ENCODE assay signal across 15 cellular contexts in genomic region chr3:189908646-189909045, GRCh38.
DNase-seq lines count a peak whose midpoint lies in the region; ATAC-seq and TF ChIP-seq lines count a peak whose summit lies in the region.
"Had no signal": no experiment of that assay in that cellular context is flagged by ENCODE, and none has a peak within 500 bp of the region (broad histone marks: within the 10 kb centered on the region; RNA-seq: fewer than 3 reads in every experiment).

No MANE protein-coding gene starts in this region.

- H3K4me3 ChIP-seq in SK-N-SH (ENCODE audit: low read depth in 2 of 2, low read length in 1 of 2) (no peak overlapping the region), fibroblast of pulmonary artery (replicated peaks; ENCODE audit: low read depth, low read length) (no peak overlapping the region), smooth muscle cell (no peak overlapping the region), OCI-LY7 (ENCODE audit: low read depth, low read length, poor library complexity, severe bottlenecking) (no peak overlapping the region)
- H3K4me3 ChIP-seq: spleen, upper lobe of left lung had no signal

- CTCF ChIA-PET in SK-N-SH (lab: Yijun Ruan, JAX) = no interaction called here
- CTCF ChIA-PET in OCI-LY7 (lab: Charles Lee; ENCODE audit: unreplicated experiment) = no interaction called here

- TF ChIP-seq CTCF in SK-N-SH (IDR thresholded peaks at IDR 0.05) = no peak
- no peak for TF ChIP-seq CTCF in fibroblast of pulmonary artery (IDR thresholded peaks at IDR 0.05; ENCODE audit: low read length, missing control alignments)
- TF ChIP-seq CTCF in smooth muscle cell (IDR thresholded peaks at IDR 0.05; ENCODE audit: borderline replicate concordance, insufficient read depth, poor library complexity, severe bottlenecking) = no peak
- TF ChIP-seq CTCF in OCI-LY7 (conservative IDR thresholded peaks at IDR 0.05; ENCODE audit: low read length) = no peak

- TF ChIP-seq RAD21 in SK-N-SH (IDR thresholded peaks at IDR 0.05; ENCODE audit: low read length) = no peak

- H3F3A ChIP-seq in SK-N-SH (replicated peaks; ENCODE audit: insufficient read depth) = no peaks in the 10 kb centered on the region
- no peaks in the 10 kb centered on the region for H3F3A ChIP-seq in smooth muscle cell (ENCODE audit: low read depth)

- H4K20me1 ChIP-seq in SK-N-SH (ENCODE audit: insufficient read depth) = no peaks in the 10 kb centered on the region
- no peaks in the 10 kb centered on the region for H4K20me1 ChIP-seq in smooth muscle cell (ENCODE audit: low read depth)
- H4K20me1 ChIP-seq in OCI-LY7 (ENCODE audit: insufficient read depth, low read length) = no peaks in the 10 kb centered on the region

- TF ChIP-seq EP300 in SK-N-SH (IDR thresholded peaks at IDR 0.05; ENCODE audit: borderline replicate concordance in 1 of 2, low read depth in 1 of 2, low read length in 1 of 2) = no peak

- no peaks in the 10 kb centered on the region for H3K79me2 ChIP-seq in SK-N-SH (ENCODE audit: insufficient read depth)
- H3K79me2 ChIP-seq in smooth muscle cell (ENCODE audit: low read depth) = no peaks in the 10 kb centered on the region
- no peaks in the 10 kb centered on the region for H3K79me2 ChIP-seq in OCI-LY7 (ENCODE audit: insufficient read depth, low read depth, low read length)

- H3K9me2 ChIP-seq in SK-N-SH (no peaks in the 10 kb centered on the region), OCI-LY7 (ENCODE audit: insufficient read depth, low read length) (no peaks in the 10 kb centered on the region)

- BruUV-seq in OCI-LY7 (replicated peaks; lab: Mats Ljungman, UMichigan) = no TSS peak

- H3K27ac ChIP-seq in SK-N-SH (ENCODE audit: low read depth in 2 of 2, low read length in 1 of 2) = no peak overlapping the region; a peak in 1 of 4 replicates
- H3K27ac ChIP-seq in smooth muscle cell (ENCODE audit: low read depth) = peak overlapping the region; percentile 68
- H3K27ac ChIP-seq in OCI-LY7 (ENCODE audit: low read depth, low read length, poor library complexity, severe bottlenecking) = no peak overlapping the region
- H3K27ac ChIP-seq: 22Rv1, KMS-11, spleen, upper lobe of left lung had no signal

- no peaks in the 10 kb centered on the region for H3K36me3 ChIP-seq in SK-N-SH (replicated peaks in 1 of 2; ENCODE audit: control insufficient read depth in 1 of 2, insufficient read depth in 2 of 2, low read length in 1 of 2)
- no peaks in the 10 kb centered on the region for H3K36me3 ChIP-seq in smooth muscle cell (ENCODE audit: low read depth)
- H3K36me3 ChIP-seq in OCI-LY7 (ENCODE audit: insufficient read depth, low read length) = no peaks in the 10 kb centered on the region
- H3K36me3 ChIP-seq: spleen, upper lobe of left lung had no signal

- no peaks in the 10 kb centered on the region for H3K27me3 ChIP-seq in SK-N-SH (ENCODE audit: insufficient read depth)
- no peaks in the 10 kb centered on the region for H3K27me3 ChIP-seq in smooth muscle cell (ENCODE audit: low read depth)
- H3K27me3 ChIP-seq: spleen, upper lobe of left lung had no signal

- H3K4me1 ChIP-seq in SK-N-SH (ENCODE audit: control insufficient read depth in 1 of 2, insufficient read depth in 2 of 2, low read depth in 1 of 2, low read length in 1 of 2) (peaks cover 0 to 10% of the 10 kb centered on the region in 2 experiments; a peak in 1 of 4 replicates), smooth muscle cell (ENCODE audit: low read depth) (peaks cover 6% of the 10 kb centered on the region), OCI-LY7 (ENCODE audit: insufficient read depth, low read length, poor library complexity, severe bottlenecking) (no peaks in the 10 kb centered on the region)
- H3K4me1 ChIP-seq: spleen, upper lobe of left lung had no signal

- intact Hi-C loops in OCI-LY7 (cut with micrococcal nuclease; ENCODE audit: unreplicated experiment) = no loop called here

- DNase-seq in SK-N-SH (no peak), SW 1271 (lab: John Stamatoyannopoulos, UW) (peak; percentile 26 to 73), fibroblast of pulmonary artery (ENCODE audit: low read depth) (peak; percentile 76), smooth muscle cell (lab: John Stamatoyannopoulos, UW; ENCODE audit: unreplicated experiment) (no peak), NCI-H69 (lab: John Stamatoyannopoulos, UW) (no peak), NCI-H2081 treated with DMSO at 0.1 percent for 48 hours (lab: John Stamatoyannopoulos, UW) (no peak), OCI-LY7 (ENCODE audit: low spot score) (no peak)
- DNase-seq: activated effector memory CD4-positive, alpha-beta T cell treated with Interleukin-2 at 50 U/mL for 16 hours; left colon; NCI-H2081; spleen; upper lobe of left lung had no signal

- H3K9me3 ChIP-seq in SK-N-SH (no peaks in the 10 kb centered on the region), smooth muscle cell (replicated peaks; ENCODE audit: low read depth) (no peaks in the 10 kb centered on the region), OCI-LY7 (ENCODE audit: low read length) (no peaks in the 10 kb centered on the region)
- H3K9me3 ChIP-seq: spleen, upper lobe of left lung had no signal

- POLR2A ChIA-PET in SK-N-SH (lab: Yijun Ruan, JAX) = no interaction called here
- POLR2A ChIA-PET in OCI-LY7 (lab: Charles Lee) = interaction anchor here (0.6 kb wide), 1 partner anchor 33 kb away, joined by 3 read pairs; no protein-coding TSS in a partner anchor

- no peak for ATAC-seq in SK-N-SH treated with all-trans-retinoic acid at 6 μM for 48 hours
- ATAC-seq: left colon had no signal

- peak overlapping the region; percentile 56 for H3K4me2 ChIP-seq in SK-N-SH
- H3K4me2 ChIP-seq in smooth muscle cell = peak overlapping the region; percentile 51
- H3K4me2 ChIP-seq in OCI-LY7 (ENCODE audit: low read length) = no peak overlapping the region
- H3K4me2 ChIP-seq: KMS-11 had no signal

- peak overlapping the region; percentile 52; the same call in 1 of the 2 replicates for H2AFZ ChIP-seq in SK-N-SH (ENCODE audit: low read depth)
- no peak overlapping the region for H2AFZ ChIP-seq in smooth muscle cell (ENCODE audit: low read depth)
- H2AFZ ChIP-seq in OCI-LY7 (ENCODE audit: low read length) = no peak overlapping the region

- H3K9ac ChIP-seq in SK-N-SH = no peak overlapping the region
- H3K9ac ChIP-seq in smooth muscle cell (ENCODE audit: low read depth) = no peak overlapping the region
- H3K9ac ChIP-seq: KMS-11 had no signal

TF ChIP-seq in SK-N-SH, 30 proteins besides CTCF, POLR2A, EP300 and RAD21:
- TF ChIP-seq JUND (IDR thresholded peaks at IDR 0.05) (no peak), FOSL2 (IDR thresholded peaks at IDR 0.05; ENCODE audit: borderline replicate concordance, low read depth) (peak; percentile 33; the same call in 1 of the 2 replicates)

TF ChIP-seq in SK-N-SH treated with all-trans-retinoic acid at 6 μM for 48 hours, 23 proteins besides CTCF, POLR2A, EP300 and RAD21 (continues in another document):
- no peak for TF ChIP-seq ARNTL (CRISPR knock-in tag; IDR thresholded peaks at IDR 0.05; ENCODE audit: borderline replicate concordance, low read depth)
- TF ChIP-seq ZNF70 (CRISPR knock-in tag; IDR thresholded peaks at IDR 0.05) = no peak
- no peak for TF ChIP-seq POU6F1 (CRISPR knock-in tag; IDR thresholded peaks at IDR 0.05; ENCODE audit: borderline replicate concordance, low read depth)
- TF ChIP-seq ZFP3 (CRISPR knock-in tag; IDR thresholded peaks at IDR 0.05) = no peak
- no peak for TF ChIP-seq PPARA (CRISPR knock-in tag; IDR thresholded peaks at IDR 0.05; ENCODE audit: borderline replicate concordance)
- TF ChIP-seq ZNF8 (CRISPR knock-in tag; IDR thresholded peaks at IDR 0.05) = no peak
- TF ChIP-seq SNAI2 (CRISPR knock-in tag; IDR thresholded peaks at IDR 0.05) = no peak
- no peak for TF ChIP-seq BACH2 (CRISPR knock-in tag; IDR thresholded peaks at IDR 0.05; ENCODE audit: borderline replicate concordance)
- TF ChIP-seq CSRNP3 (CRISPR knock-in tag; IDR thresholded peaks at IDR 0.05) = no peak
- no peak for TF ChIP-seq ESRRG (CRISPR knock-in tag; IDR thresholded peaks at IDR 0.05)
- no peak for TF ChIP-seq ZFP30 (CRISPR knock-in tag; IDR thresholded peaks at IDR 0.05)
- TF ChIP-seq ZNF565 (CRISPR knock-in tag; conservative IDR thresholded peaks at IDR 0.05; ENCODE audit: low read depth) = no peak
- TF ChIP-seq ZC3H10 (CRISPR knock-in tag; IDR thresholded peaks at IDR 0.05) = no peak
- no peak for TF ChIP-seq CREB5 (CRISPR knock-in tag; IDR thresholded peaks at IDR 0.05; ENCODE audit: low read depth)

Comparison
In these comparisons a context has a peak if more than half of its experiments do, and no peak if none do; other contexts are left out.
1. DNase-seq: peak in SW 1271 (2 of 2) and fibroblast of pulmonary artery (single experiment); none in SK-N-SH (single experiment), smooth muscle cell (single experiment), NCI-H69 (single experiment), NCI-H2081 treated with DMSO at 0.1 percent for 48 hours (single experiment) and OCI-LY7 (single experiment).